Comparison of ENCODE assay signal across 8 cellular contexts in the genomic region with DNA sequence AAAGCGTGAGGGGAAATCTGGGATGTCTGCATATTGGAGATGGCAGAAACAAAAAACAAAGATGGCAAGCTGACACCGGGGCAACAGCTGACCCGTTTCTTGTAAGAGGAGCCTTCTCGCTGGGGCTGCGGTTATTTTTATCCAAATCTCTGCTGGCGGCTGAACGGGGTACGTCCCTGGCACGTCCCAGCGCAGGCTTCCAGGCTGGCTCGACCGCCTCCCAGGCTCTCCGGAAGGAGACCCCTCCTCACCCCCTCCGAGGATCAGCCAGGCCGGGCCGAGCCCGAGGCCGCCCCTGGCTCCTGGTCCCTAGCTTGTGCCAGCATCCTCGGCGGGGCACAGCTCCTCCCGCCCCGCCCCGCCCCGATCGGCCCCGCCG. TPM values are rescaled to one million over a fixed set of nuclear protein-coding genes. Genes with fewer than 3 reads are reported as not detected.
DNase-seq lines count a peak whose midpoint lies in the region; ATAC-seq, FAIRE-seq and TF ChIP-seq lines count a peak whose summit lies in the region.

No MANE protein-coding gene starts in this region.

- H3K79me2 ChIP-seq in K562 (ENCODE audit: control insufficient read depth, insufficient read depth, low read length), result no peaks in the 10 kb centered on the region

- H3K9me3 ChIP-seq in K562 (replicated peaks; ENCODE audit: control insufficient read depth, insufficient read depth, low read depth, low read length) (no peaks in the 10 kb centered on the region), skeletal muscle satellite cell (replicated peaks; ENCODE audit: low read length) (no peaks in the 10 kb centered on the region)

- H3K27ac ChIP-seq in K562 (ENCODE audit: extremely low read depth, low read depth, low read length), result no peak overlapping the region

- POLR2A ChIA-PET in K562 (lab: Yijun Ruan, JAX), result no interaction called here

- WGBS in K562 (ENCODE audit: insufficient coverage, low coverage, missing lambda C conversion rate), result under 1% methylated on average over 13 of the region's 27 CpGs

- H3K27me3 ChIP-seq in K562 (ENCODE audit: control insufficient read depth in 2 of 2, insufficient read depth in 2 of 2, low read length in 2 of 2) (peaks cover 6 to 12% of the 10 kb centered on the region in 2 experiments; a peak in 2 of 5 replicates), skeletal muscle satellite cell (ENCODE audit: control insufficient read depth, insufficient read depth, low read length) (peaks cover 20% of the 10 kb centered on the region)

- no peaks in the 10 kb centered on the region for H3K9me1 ChIP-seq in K562 (ENCODE audit: control insufficient read depth, insufficient read depth, low read length)

- peak; percentile 17 for DNase-seq in ACHN
- peak; percentile 52 for DNase-seq in NCI-H2227 (lab: John Stamatoyannopoulos, UW; ENCODE audit: unreplicated experiment)
- no peak for DNase-seq in K562 (ENCODE audit: extremely low read depth in 1 of 4, low spot score in 3 of 4)
- DNase-seq in iPS-NIHi7 (ENCODE audit: extremely low spot score), result peak; percentile 75
- DNase-seq in CD1c-positive myeloid dendritic cell (ENCODE audit: extremely low spot score), result no peak

- no peak overlapping the region for H2AFZ ChIP-seq in K562 (ENCODE audit: low read depth, low read length)

- no peak overlapping the region for H3K4me2 ChIP-seq in K562 (ENCODE audit: insufficient read depth, low read length)
- peak overlapping the region; percentile 77 for H3K4me2 ChIP-seq in skeletal muscle satellite cell (ENCODE audit: low read length)

- H3K9ac ChIP-seq in K562 (ENCODE audit: insufficient read depth in 1 of 2, low read depth in 2 of 2, low read length in 2 of 2) (no peak overlapping the region), skeletal muscle satellite cell (ENCODE audit: low read depth, low read length) (peak overlapping the region; percentile 77)

- FAIRE-seq in K562 (lab: Jason Lieb, UNC), result no peak

- TF ChIP-seq CTCF in K562 (IDR thresholded peaks at IDR 0.05 in 2 of 3, conservative IDR thresholded peaks at IDR 0.05 in 1 of 3; ENCODE audit: insufficient read depth in 2 of 3, low read depth in 1 of 3, low read length in 3 of 3), result no peak

- intact Hi-C loops in K562 (cut with micrococcal nuclease), result no loop called here

- no peaks in the 10 kb centered on the region for H3K36me3 ChIP-seq in K562 (ENCODE audit: control insufficient read depth, insufficient read depth, low read length)
- no peaks in the 10 kb centered on the region for H3K36me3 ChIP-seq in skeletal muscle satellite cell (ENCODE audit: insufficient read depth, low read length)

- H3K4me3 ChIP-seq in K562, result peak overlapping the region; percentile 33
- H3K4me3 ChIP-seq in skeletal muscle satellite cell (ENCODE audit: low read length), result peak overlapping the region; percentile 93

- CTCF ChIA-PET in K562 (lab: Yijun Ruan, JAX; ENCODE audit: low intra/inter-chr PET ratio), result no interaction called here

- TF ChIP-seq POLR2A in K562 (conservative IDR thresholded peaks at IDR 0.05), result no peak

- no peaks in the 10 kb centered on the region for H4K20me1 ChIP-seq in K562 (replicated peaks; ENCODE audit: control insufficient read depth, insufficient read depth, low read length)

- H3K4me1 ChIP-seq in K562 (replicated peaks in 1 of 2; ENCODE audit: control insufficient read depth in 2 of 2, insufficient read depth in 2 of 2, low read length in 2 of 2), result peaks cover 0 to 8% of the 10 kb centered on the region in 2 experiments; a peak in 2 of 5 replicates
- H3K4me1 ChIP-seq in skeletal muscle satellite cell (ENCODE audit: control insufficient read depth, insufficient read depth, low read length), result peaks cover 21% of the 10 kb centered on the region

- peak; percentile 30 for ATAC-seq in GM18499 (IDR thresholded peaks at IDR 0.05; ENCODE audit: insufficient read depth, unreplicated experiment)
- ATAC-seq in HG02884 (IDR thresholded peaks at IDR 0.05; ENCODE audit: unreplicated experiment), result peak; percentile 40
- ATAC-seq in K562, result no peak

- TF ChIP-seq EP300 in K562 (IDR thresholded peaks at IDR 0.05; ENCODE audit: low read length), result no peak

- in situ Hi-C loops in ACHN (cut with HindIII; ENCODE audit: low pct_ligation_motif_present, low pct_unique_long_range_greater_than_20kb, low sequenced_read_pairs), result no loop called here
- in situ Hi-C loops in K562 (cut with MboI), result no loop called here

- no TSS peak for BruUV-seq in K562 (replicated peaks; lab: Mats Ljungman, UMichigan)

- TF ChIP-seq RAD21 in K562 (CRISPR knock-in tag; conservative IDR thresholded peaks at IDR 0.05 in 1 of 2, IDR thresholded peaks at IDR 0.05 in 1 of 2), result no peak

TF ChIP-seq in K562, 482 proteins besides CTCF, POLR2A, EP300 and RAD21 (continues in another document):
- TF ChIP-seq SAP30 (IDR thresholded peaks at IDR 0.05; ENCODE audit: borderline replicate concordance, insufficient read depth, low read depth, low read length, poor library complexity, severe bottlenecking) (no peak), ID3 (CRISPR knock-in tag; IDR thresholded peaks at IDR 0.05) (no peak), ID3 (tag; IDR thresholded peaks at IDR 0.05) (no peak), ZFP30 (CRISPR knock-in tag; IDR thresholded peaks at IDR 0.05; ENCODE audit: borderline replicate concordance) (no peak), MCM3 (IDR thresholded peaks at IDR 0.05) (no peak), SRSF3 (IDR thresholded peaks at IDR 0.05; ENCODE audit: insufficient read depth, low read length) (no peak)

RNA-seq across cellular contexts. Expression of gene SGCB, which starts 0.4 kb away (rescaled TPM):
- total RNA-seq in K562 (2011; cell fraction: chromatin; rRNA removed; ENCODE audit: low replicate concordance), result not detected in 2 replicates
- not detected in 2 replicates for total RNA-seq in K562 (2011; cell fraction: nucleolus; rRNA removed)
- 0.15 TPM in 1 of 2 replicates, not detected in the other for total RNA-seq in K562 (2011; cell fraction: nucleoplasm; rRNA removed)
- total RNA-seq in K562 (2014; rRNA removed) (not detected in 2 replicates), K562 (2014; rRNA removed; fragmentation: Illumina TruSeq; extraction: Trizol) (0.04 TPM in 1 of 2 replicates, not detected in the other), K562 (2015; rRNA removed; fragmentation: Illumina TruSeq; extraction: Trizol) (not detected in 2 replicates), K562 (2021) (0.09 and 0.20 TPM in 2 replicates)
- polyA plus RNA-seq in K562 (2011; rRNA removed) (0.08 and 0.13 TPM in 2 replicates), K562 (2014; fragmentation: Illumina TruSeq; extraction: Trizol) (0.08 and 0.09 TPM in 2 replicates), K562 (2014; fragmentation: Nextera tagmentation; extraction: Ambion mirVana) (under 1 TPM; 0.01 to 0.06 TPM), K562 (2014; rRNA removed) (0.04 TPM in 1 of 2 replicates, not detected in the other)
- 0.01 and 0.12 TPM in 2 replicates for polyA plus RNA-seq in K562 (2011; cell fraction: cytosol; rRNA removed)
- polyA plus RNA-seq in K562 (2011; cell fraction: nucleus; rRNA removed), result not detected in 2 replicates
- 0.04 and 0.05 TPM in 2 replicates for polyA plus RNA-seq in K562 (2012)
- polyA minus RNA-seq in K562 (2011; rRNA and poly(A)+ RNA removed), result not detected in 2 replicates
- polyA minus RNA-seq in K562 (2011; cell fraction: cytosol; rRNA and poly(A)+ RNA removed), result not detected in 2 replicates
- not detected in 2 replicates for polyA minus RNA-seq in K562 (2011; cell fraction: nucleus; rRNA and poly(A)+ RNA removed)
- 18.0 and 19.4 TPM in 2 replicates for total RNA-seq in skeletal muscle satellite cell (2012; rRNA removed)

RNA-seq across cellular contexts. Expression of gene SPATA18, which starts 13.4 kb away (rescaled TPM):
- total RNA-seq in K562 (2011; cell fraction: chromatin; rRNA removed; ENCODE audit: low replicate concordance), result not detected in 2 replicates
- not detected in 2 replicates for total RNA-seq in K562 (2011; cell fraction: nucleolus; rRNA removed)
- total RNA-seq in K562 (2011; cell fraction: nucleoplasm; rRNA removed), result not detected in 2 replicates
- total RNA-seq in K562 (2014; rRNA removed) (not detected in 2 replicates), K562 (2014; rRNA removed; fragmentation: Illumina TruSeq; extraction: Trizol) (not detected in 2 replicates), K562 (2015; rRNA removed; fragmentation: Illumina TruSeq; extraction: Trizol) (not detected in 2 replicates), K562 (2021) (0.09 TPM in 1 of 2 replicates, not detected in the other)
- polyA plus RNA-seq in K562 (2011; rRNA removed) (not detected in 2 replicates), K562 (2014; fragmentation: Illumina TruSeq; extraction: Trizol) (not detected in 2 replicates), K562 (2014; fragmentation: Nextera tagmentation; extraction: Ambion mirVana) (not detected), K562 (2014; rRNA removed) (not detected in 2 replicates)
- polyA plus RNA-seq in K562 (2011; cell fraction: cytosol; rRNA removed), result not detected in 2 replicates
- polyA plus RNA-seq in K562 (2011; cell fraction: nucleus; rRNA removed), result not detected in 2 replicates
- polyA plus RNA-seq in K562 (2012), result not detected in 2 replicates
- polyA minus RNA-seq in K562 (2011; rRNA and poly(A)+ RNA removed), result not detected in 2 replicates
- polyA minus RNA-seq in K562 (2011; cell fraction: cytosol; rRNA and poly(A)+ RNA removed), result not detected in 2 replicates
- not detected in 2 replicates for polyA minus RNA-seq in K562 (2011; cell fraction: nucleus; rRNA and poly(A)+ RNA removed)
- total RNA-seq in skeletal muscle satellite cell (2012; rRNA removed), result 5.9 and 9.6 TPM in 2 replicates

RNA-seq across cellular contexts. Expression of gene LRRC66, which starts 17.6 kb away (rescaled TPM):
- total RNA-seq in K562 (2011; cell fraction: chromatin; rRNA removed; ENCODE audit: low replicate concordance), result not detected in 2 replicates
- not detected in 2 replicates for total RNA-seq in K562 (2011; cell fraction: nucleolus; rRNA removed)
- total RNA-seq in K562 (2011; cell fraction: nucleoplasm; rRNA removed), result not detected in 2 replicates
- total RNA-seq in K562 (2014; rRNA removed) (not detected in 2 replicates), K562 (2014; rRNA removed; fragmentation: Illumina TruSeq; extraction: Trizol) (not detected in 2 replicates), K562 (2015; rRNA removed; fragmentation: Illumina TruSeq; extraction: Trizol) (not detected in 2 replicates), K562 (2021) (not detected in 2 replicates)
- polyA plus RNA-seq in K562 (2011; rRNA removed) (not detected in 2 replicates), K562 (2014; fragmentation: Illumina TruSeq; extraction: Trizol) (not detected in 2 replicates), K562 (2014; fragmentation: Nextera tagmentation; extraction: Ambion mirVana) (not detected), K562 (2014; rRNA removed) (not detected in 2 replicates)
- polyA plus RNA-seq in K562 (2011; cell fraction: cytosol; rRNA removed), result not detected in 2 replicates
- not detected in 2 replicates for polyA plus RNA-seq in K562 (2011; cell fraction: nucleus; rRNA removed)
- not detected in 2 replicates for polyA plus RNA-seq in K562 (2012)
- polyA minus RNA-seq in K562 (2011; rRNA and poly(A)+ RNA removed), result not detected in 2 replicates
- not detected in 2 replicates for polyA minus RNA-seq in K562 (2011; cell fraction: cytosol; rRNA and poly(A)+ RNA removed)
- polyA minus RNA-seq in K562 (2011; cell fraction: nucleus; rRNA and poly(A)+ RNA removed), result not detected in 2 replicates
- 0.44 and 0.51 TPM in 2 replicates for total RNA-seq in skeletal muscle satellite cell (2012; rRNA removed)

Comparison
In these comparisons a context has a peak if more than half of its experiments do, and no peak if none do; other contexts are left out.
1. DNase-seq: peak in ACHN (single experiment), NCI-H2227 (single experiment) and iPS-NIHi7 (single experiment); none in K562 (0 of 4) and CD1c-positive myeloid dendritic cell (single experiment).